Comparison of ENCODE assay signal across 24 cellular contexts in genomic region chr11:272195-272930, GRCh38. TPM values are rescaled to one million over a fixed set of nuclear protein-coding genes. Genes with fewer than 3 reads are reported as not detected.
DNase-seq lines count a peak whose midpoint lies in the region; ATAC-seq and TF ChIP-seq lines count a peak whose summit lies in the region.
"Had no signal": no experiment of that assay in that cellular context is flagged by ENCODE, and none has a peak within 500 bp of the region (broad histone marks: within the 10 kb centered on the region; RNA-seq: fewer than 3 reads in every experiment).

No MANE protein-coding gene starts in this region.

- H3K27me3 ChIP-seq in GM23338 (ENCODE audit: insufficient read depth): no peaks in the 10 kb centered on the region; the same call in 1 of the 2 replicates
- H3K27me3 ChIP-seq in duodenal mucosa (ENCODE audit: control insufficient read depth in 1 of 2, insufficient read depth in 2 of 2, low read length in 2 of 2): no peaks in the 10 kb centered on the region
- H3K27me3 ChIP-seq in osteoblast (ENCODE audit: insufficient read depth, low read length): peaks cover 18% of the 10 kb centered on the region
- H3K27me3 ChIP-seq: thyroid gland had no signal

- H3K4me1 Mint-ChIP-seq in activated naive CD4-positive, alpha-beta T cell treated with anti-CD3 and anti-CD28 coated beads, Interleukin-2, amount 10 ng/mL, durations not matched to agents 7 days and 5 days: peaks cover 49% of the 10 kb centered on the region
- peaks cover 29% of the 10 kb centered on the region for H3K4me1 Mint-ChIP-seq in activated naive CD4-positive, alpha-beta T cell treated with anti-CD3 and anti-CD28 coated beads for 36 hours (ENCODE audit: low read depth)
- peaks cover 22% of the 10 kb centered on the region for H3K4me1 Mint-ChIP-seq in GM23338
- H3K4me1 Mint-ChIP-seq in Calu3 (ENCODE audit: low read depth, unreplicated experiment): peaks cover 18% of the 10 kb centered on the region

- H2AFZ ChIP-seq in GM23338: no peak overlapping the region
- H2AFZ ChIP-seq in osteoblast (ENCODE audit: low read length): no peak overlapping the region

- H3K4me2 ChIP-seq in GM23338 (no peak overlapping the region), osteoblast (ENCODE audit: insufficient read depth, low read length) (no peak overlapping the region)
- H3K4me2 ChIP-seq: KMS-11 had no signal

- peak overlapping the region; percentile 59 to 63 for H3K9ac ChIP-seq in duodenal mucosa (ENCODE audit: low read depth in 1 of 2, low read length in 2 of 2)
- H3K9ac ChIP-seq: KMS-11 had no signal

- H3K79me2 ChIP-seq in GM23338 (replicated peaks; ENCODE audit: insufficient read depth) (no peaks in the 10 kb centered on the region), osteoblast (ENCODE audit: insufficient read depth, low read length) (no peaks in the 10 kb centered on the region)

- TF ChIP-seq CTCF in GM23338 (conservative IDR thresholded peaks at IDR 0.05; ENCODE audit: low read depth in 2 of 2) (no peak), osteoblast (IDR thresholded peaks at IDR 0.05; ENCODE audit: extremely low read depth, low read depth, low read length) (no peak), Calu3 (IDR thresholded peaks at IDR 0.05; ENCODE audit: unreplicated experiment) (no peak)

- H3K9me2 ChIP-seq in GM23338 (ENCODE audit: insufficient read depth): no peaks in the 10 kb centered on the region

- ATAC-seq in GM23338 (no peak), GM21381 (IDR thresholded peaks at IDR 0.05; ENCODE audit: unreplicated experiment) (no peak)
- ATAC-seq: foreskin keratinocyte; stimulated activated naive B cell treated with anti-CD40 and anti-IgM and Interleukin-4, amounts not matched to agents 10 μg/mL and 1 μg/mL and 100 μg/mL, for 72 hours had no signal

- no TSS peak for BruUV-seq in Calu3 (replicated peaks; lab: Mats Ljungman, UMichigan)

- H3K27ac Mint-ChIP-seq in activated naive CD4-positive, alpha-beta T cell treated with anti-CD3 and anti-CD28 coated beads, Interleukin-2, amount 10 ng/mL, durations not matched to agents 7 days and 5 days: peak overlapping the region; percentile 4
- no peak overlapping the region for H3K27ac Mint-ChIP-seq in activated naive CD4-positive, alpha-beta T cell treated with anti-CD3 and anti-CD28 coated beads for 36 hours
- 0 out of 2 replicates have a peak overlapping the region, but pooled peaks have one; percentile 16 for H3K27ac Mint-ChIP-seq in GM23338
- H3K27ac Mint-ChIP-seq in Calu3 (ENCODE audit: unreplicated experiment): no peak overlapping the region
- H3K27ac Mint-ChIP-seq: stimulated activated naive B cell treated with anti-CD40 and anti-IgM and Interleukin-4, amounts not matched to agents 10 μg/mL and 1 μg/mL and 100 μg/mL, for 72 hours had no signal

- CTCF ChIA-PET in activated naive CD4-positive, alpha-beta T cell treated with anti-CD3 and anti-CD28 coated beads, Interleukin-2, amount 10 ng/mL, durations not matched to agents 7 days and 5 days (lab: Charles Lee): interaction anchor here (1.0 kb wide), 1 partner anchor 22 kb away, joined by 4 read pairs; no protein-coding TSS in a partner anchor
- CTCF ChIA-PET in activated naive CD4-positive, alpha-beta T cell treated with anti-CD3 and anti-CD28 coated beads for 36 hours (lab: Charles Lee): interaction anchor here (1.2 kb wide), 1 partner anchor 8 kb away, joined by 3 read pairs; no protein-coding TSS in a partner anchor
- CTCF ChIA-PET in Calu3 (lab: Charles Lee): no interaction called here

- H3K36me3 Mint-ChIP-seq in activated naive CD4-positive, alpha-beta T cell treated with anti-CD3 and anti-CD28 coated beads, Interleukin-2, amount 10 ng/mL, durations not matched to agents 7 days and 5 days: peaks cover 35% of the 10 kb centered on the region
- H3K36me3 Mint-ChIP-seq in activated naive CD4-positive, alpha-beta T cell treated with anti-CD3 and anti-CD28 coated beads for 36 hours (ENCODE audit: low read depth): no peaks in the 10 kb centered on the region
- H3K36me3 Mint-ChIP-seq in GM23338 (ENCODE audit: low read depth): peaks cover 8% of the 10 kb centered on the region; the same call in 1 of the 3 replicates
- no peaks in the 10 kb centered on the region for H3K36me3 Mint-ChIP-seq in Calu3 (ENCODE audit: insufficient read depth, unreplicated experiment)

- no peak overlapping the region for H3K27ac ChIP-seq in GM23338 (ENCODE audit: low read depth)
- peak overlapping the region; percentile 86 for H3K27ac ChIP-seq in duodenal mucosa (ENCODE audit: low read depth, low read length)
- no peak overlapping the region for H3K27ac ChIP-seq in osteoblast (ENCODE audit: low read depth, low read length)
- H3K27ac ChIP-seq: dorsolateral prefrontal cortex, foreskin keratinocyte, KMS-11, thyroid gland had no signal

- H3K4me1 ChIP-seq in GM23338 (ENCODE audit: insufficient read depth) (peaks cover 14% of the 10 kb centered on the region; the same call in 1 of the 2 replicates), duodenal mucosa (ENCODE audit: control insufficient read depth in 1 of 2, insufficient read depth in 2 of 2, low read length in 2 of 2) (peaks cover 32 to 34% of the 10 kb centered on the region in 2 donors), osteoblast (ENCODE audit: insufficient read depth, low read length) (no peaks in the 10 kb centered on the region)
- H3K4me1 ChIP-seq: foreskin keratinocyte, thyroid gland had no signal

- peaks cover 7% of the 10 kb centered on the region for H3K9me3 Mint-ChIP-seq in activated naive CD4-positive, alpha-beta T cell treated with anti-CD3 and anti-CD28 coated beads, Interleukin-2, amount 10 ng/mL, durations not matched to agents 7 days and 5 days
- peaks cover 12% of the 10 kb centered on the region for H3K9me3 Mint-ChIP-seq in activated naive CD4-positive, alpha-beta T cell treated with anti-CD3 and anti-CD28 coated beads for 36 hours
- peaks cover 7% of the 10 kb centered on the region; the same call in 2 of the 3 replicates for H3K9me3 Mint-ChIP-seq in GM23338
- H3K9me3 Mint-ChIP-seq in Calu3 (ENCODE audit: low read depth, unreplicated experiment): peaks cover 5% of the 10 kb centered on the region

- intact Hi-C loops in activated naive CD4-positive, alpha-beta T cell treated with anti-CD3 and anti-CD28 coated beads for 36 hours (cut with micrococcal nuclease): no loop called here
- intact Hi-C loops in Calu3 (cut with micrococcal nuclease; ENCODE audit: unreplicated experiment): no loop called here

- H3K36me3 ChIP-seq in GM23338 (ENCODE audit: insufficient read depth) (no peaks in the 10 kb centered on the region), duodenal mucosa (ENCODE audit: control insufficient read depth in 1 of 2, insufficient read depth in 2 of 2, low read length in 2 of 2) (peaks cover 0 to 4% of the 10 kb centered on the region in 2 donors), osteoblast (ENCODE audit: insufficient read depth, low read length) (no peaks in the 10 kb centered on the region)
- H3K36me3 ChIP-seq: thyroid gland had no signal

- peaks cover 46% of the 10 kb centered on the region for H3K27me3 Mint-ChIP-seq in activated naive CD4-positive, alpha-beta T cell treated with anti-CD3 and anti-CD28 coated beads, Interleukin-2, amount 10 ng/mL, durations not matched to agents 7 days and 5 days
- no peaks in the 10 kb centered on the region for H3K27me3 Mint-ChIP-seq in activated naive CD4-positive, alpha-beta T cell treated with anti-CD3 and anti-CD28 coated beads for 36 hours (ENCODE audit: low read depth)
- H3K27me3 Mint-ChIP-seq in GM23338 (ENCODE audit: insufficient read depth, low read depth, poor library complexity): peaks cover 11% of the 10 kb centered on the region
- H3K27me3 Mint-ChIP-seq in Calu3 (ENCODE audit: unreplicated experiment): peaks cover 74% of the 10 kb centered on the region
- H3K27me3 Mint-ChIP-seq: stimulated activated naive B cell treated with anti-CD40 and anti-IgM and Interleukin-4, amounts not matched to agents 10 μg/mL and 1 μg/mL and 100 μg/mL, for 72 hours had no signal

- DNase-seq in activated naive CD4-positive, alpha-beta T cell treated with anti-CD3 and anti-CD28 coated beads, Interleukin-2, amount 10 ng/mL, durations not matched to agents 7 days and 5 days: peak; percentile 21
- DNase-seq in activated naive CD4-positive, alpha-beta T cell treated with anti-CD3 and anti-CD28 coated beads for 36 hours: no peak
- DNase-seq in GM23338 (ENCODE audit: low spot score) (no peak), osteoblast (ENCODE audit: insufficient read length, low spot score, missing footprints) (peak; percentile 42), Calu3 (no peak), nucleus accumbens (lab: John Stamatoyannopoulos, UW) (no peak)
- DNase-seq: activated T-cell treated with anti-CD3 and anti-CD28 coated beads for 4 hours; aorta; caudate nucleus; DMS79 treated with DMSO at 0.1 percent for 48 hours; erythroblast; foreskin keratinocyte; hippocampal formation; NCI-H187 treated with DMSO at 0.1 percent for 48 hours; stimulated activated naive B cell treated with anti-CD40 and anti-IgM and Interleukin-4, amounts not matched to agents 10 μg/mL and 1 μg/mL and 100 μg/mL, for 72 hours; thyroid gland had no signal

- H3K4me3 Mint-ChIP-seq in activated naive CD4-positive, alpha-beta T cell treated with anti-CD3 and anti-CD28 coated beads, Interleukin-2, amount 10 ng/mL, durations not matched to agents 7 days and 5 days: no peak overlapping the region
- H3K4me3 Mint-ChIP-seq in activated naive CD4-positive, alpha-beta T cell treated with anti-CD3 and anti-CD28 coated beads for 36 hours: no peak overlapping the region
- H3K4me3 Mint-ChIP-seq in GM23338: no peak overlapping the region; the same call in 2 of the 3 replicates
- no peak overlapping the region for H3K4me3 Mint-ChIP-seq in Calu3 (ENCODE audit: low read depth, unreplicated experiment)
- H3K4me3 Mint-ChIP-seq: stimulated activated naive B cell treated with anti-CD40 and anti-IgM and Interleukin-4, amounts not matched to agents 10 μg/mL and 1 μg/mL and 100 μg/mL, for 72 hours had no signal

- H3K4me3 ChIP-seq in GM23338: no peak overlapping the region
- peak overlapping the region; percentile 13 to 34 for H3K4me3 ChIP-seq in duodenal mucosa (ENCODE audit: low read depth in 1 of 2, low read length in 2 of 2)
- H3K4me3 ChIP-seq in osteoblast (ENCODE audit: insufficient read depth, low read length): no peak overlapping the region
- H3K4me3 ChIP-seq: dorsolateral prefrontal cortex, thyroid gland had no signal

- H3F3A ChIP-seq in GM23338 (replicated peaks; ENCODE audit: low read depth): 0 out of 2 replicates have a peak, but pooled peaks cover 10% of the 10 kb centered on the region

- H4K20me1 ChIP-seq in GM23338 (replicated peaks; ENCODE audit: insufficient read depth): no peaks in the 10 kb centered on the region
- no peaks in the 10 kb centered on the region for H4K20me1 ChIP-seq in osteoblast (ENCODE audit: insufficient read depth, low read length)

- H3K9me3 ChIP-seq in duodenal mucosa (ENCODE audit: control insufficient read depth in 1 of 2, low read length in 2 of 2) (peaks cover 0 to 6% of the 10 kb centered on the region in 2 donors), osteoblast (ENCODE audit: low read depth, low read length) (no peaks in the 10 kb centered on the region)
- H3K9me3 ChIP-seq: thyroid gland had no signal

RNA-seq across cellular contexts. Expression of gene NLRP6, which starts 5.8 kb away (rescaled TPM):
- 1 to 10 TPM; 1.2 to 1.5 TPM for total RNA-seq in activated naive CD4-positive, alpha-beta T cell treated with anti-CD3 and anti-CD28 coated beads for 36 hours
- total RNA-seq in GM23338 (2014; rRNA removed; shearing (Covaris generic)): 0.73 TPM in 1 of 2 replicates, not detected in the other
- 0.15 TPM in 1 of 2 replicates, not detected in the other for polyA plus RNA-seq in GM23338 (2016; fragmentation: Nextera tagmentation; extraction: Ambion mirVana)
- total RNA-seq in osteoblast (not detected in 2 replicates), Calu3 (2022) (not detected in 2 replicates)
- total RNA-seq: foreskin keratinocyte, H4, lung microvascular endothelial cell, RPMI7951 had no signal
- polyA plus RNA-seq: AG04450, foreskin keratinocyte had no signal

RNA-seq across cellular contexts. Expression of gene PGGHG, which starts 16.6 kb away (rescaled TPM):
- total RNA-seq in activated naive CD4-positive, alpha-beta T cell treated with anti-CD3 and anti-CD28 coated beads for 36 hours: 100 to 1,000 TPM in 1 of 2 experiments, 10 to 100 TPM in 1; 99.6 to 101 TPM
- total RNA-seq in GM23338 (2014; rRNA removed; shearing (Covaris generic)): 45.4 and 55.8 TPM in 2 replicates
- polyA plus RNA-seq in GM23338 (2016; fragmentation: Nextera tagmentation; extraction: Ambion mirVana): 18.1 and 24.9 TPM in 2 replicates
- total RNA-seq in osteoblast (7.7 and 8.7 TPM in 2 replicates), Calu3 (2022) (9.5 and 13.5 TPM in 2 replicates)

RNA-seq across cellular contexts. Expression of gene IFITM5, which starts 27.0 kb away (rescaled TPM):
- not detected for total RNA-seq in activated naive CD4-positive, alpha-beta T cell treated with anti-CD3 and anti-CD28 coated beads for 36 hours
- not detected in 2 replicates for total RNA-seq in GM23338 (2014; rRNA removed; shearing (Covaris generic))
- 0.42 TPM in 1 of 2 replicates, not detected in the other for polyA plus RNA-seq in GM23338 (2016; fragmentation: Nextera tagmentation; extraction: Ambion mirVana)
- total RNA-seq in osteoblast: not detected in 2 replicates
- total RNA-seq in Calu3 (2022): not detected in 2 replicates
- total RNA-seq: aorta, foreskin keratinocyte, H4, lung microvascular endothelial cell, RPMI7951, thyroid gland had no signal
- polyA plus RNA-seq: AG04450, aorta, foreskin keratinocyte had no signal

RNA-seq across cellular contexts. Expression of gene IFITM2, which starts 35.3 kb away (rescaled TPM):
- total RNA-seq in activated naive CD4-positive, alpha-beta T cell treated with anti-CD3 and anti-CD28 coated beads for 36 hours: 100 to 1,000 TPM; 760 to 802 TPM
- 57.3 and 91.2 TPM in 2 replicates for total RNA-seq in GM23338 (2014; rRNA removed; shearing (Covaris generic))
- polyA plus RNA-seq in GM23338 (2016; fragmentation: Nextera tagmentation; extraction: Ambion mirVana): 857 and 906 TPM in 2 replicates
- total RNA-seq in osteoblast: 54.5 and 105 TPM in 2 replicates
- total RNA-seq in Calu3 (2022): 29.1 and 117 TPM in 2 replicates

RNA-seq across cellular contexts. Expression of gene PSMD13, which starts 35.6 kb away (rescaled TPM):
- total RNA-seq in activated naive CD4-positive, alpha-beta T cell treated with anti-CD3 and anti-CD28 coated beads for 36 hours: 100 to 1,000 TPM; 206 to 210 TPM
- 99.9 and 111 TPM in 2 replicates for total RNA-seq in GM23338 (2014; rRNA removed; shearing (Covaris generic))
- polyA plus RNA-seq in GM23338 (2016; fragmentation: Nextera tagmentation; extraction: Ambion mirVana): 114 and 116 TPM in 2 replicates
- total RNA-seq in osteoblast (110 and 117 TPM in 2 replicates), Calu3 (2022) (165 and 172 TPM in 2 replicates)

Comparison
In these comparisons a context has a peak if more than half of its experiments do, and no peak if none do; other contexts are left out.
1. DNase-seq: peak in activated naive CD4-positive, alpha-beta T cell treated with anti-CD3 and anti-CD28 coated beads, Interleukin-2, amount 10 ng/mL, durations not matched to agents 7 days and 5 days (single experiment) and osteoblast (single experiment); none in activated naive CD4-positive, alpha-beta T cell treated with anti-CD3 and anti-CD28 coated beads for 36 hours (single experiment), GM23338 (single experiment), Calu3 (single experiment) and nucleus accumbens (0 of 56).
2. H3K27ac Mint-ChIP-seq: peak in activated naive CD4-positive, alpha-beta T cell treated with anti-CD3 and anti-CD28 coated beads, Interleukin-2, amount 10 ng/mL, durations not matched to agents 7 days and 5 days (single experiment) and GM23338 (single experiment); none in activated naive CD4-positive, alpha-beta T cell treated with anti-CD3 and anti-CD28 coated beads for 36 hours (single experiment) and Calu3 (single experiment).
3. H3K4me3 ChIP-seq: peak in duodenal mucosa (2 of 2); none in GM23338 (single experiment) and osteoblast (single experiment).